In genomic region chr19:46815833-46816627, GRCh38 we compare ENCODE assay signal across 19 cellular contexts. TPM values are rescaled to one million over a fixed set of nuclear protein-coding genes. Genes with fewer than 3 reads are reported as not detected.
DNase-seq lines count a peak whose midpoint lies in the region; ATAC-seq, FAIRE-seq and TF ChIP-seq lines count a peak whose summit lies in the region.
"Had no signal": no experiment of that assay in that cellular context is flagged by ENCODE, and none has a peak within 500 bp of the region (broad histone marks: within the 10 kb centered on the region; RNA-seq: fewer than 3 reads in every experiment).

No MANE protein-coding gene starts in this region.

- no peak overlapping the region for H2BK5ac ChIP-seq in H1 (ENCODE audit: low read depth, low read length)

- no peak overlapping the region for H4K5ac ChIP-seq in H1 (ENCODE audit: insufficient read length, low read depth, low read length)

- H2BK20ac ChIP-seq in H1 (ENCODE audit: low read length): no peak overlapping the region

- no peak for FAIRE-seq in H1 (lab: Jason Lieb, UNC)
- FAIRE-seq: GM19239, HTR-8/SVneo had no signal

- H3K23ac ChIP-seq in H1 (ENCODE audit: insufficient read length): no peak overlapping the region

- no peak overlapping the region for H2AK5ac ChIP-seq in H1 (ENCODE audit: low read depth, low read length)

- H4K8ac ChIP-seq in H1 (ENCODE audit: extremely low read depth, insufficient read depth, low read length): peak overlapping the region; percentile 53

- no peak overlapping the region for H3K18ac ChIP-seq in H1 (ENCODE audit: extremely low read depth, low read length)

- H3K79me1 ChIP-seq in H1 (ENCODE audit: low read depth, low read length): no peaks in the 10 kb centered on the region

- 90% methylated on average over 17 of the region's 18 CpGs; no CpG with 5 or more reads in 1 of the 2 experiments for WGBS in H1 (ENCODE audit: extremely low coverage in 1 of 2, insufficient coverage in 1 of 2, insufficient read length in 1 of 2, insufficient replicate concordance in 2 of 2, low coverage in 1 of 2, low lambda C conversion rate in 2 of 2, missing lambda C conversion rate in 1 of 2), 2 experiments

- no peaks in the 10 kb centered on the region for H4K20me1 ChIP-seq in H1 (replicated peaks in 1 of 2; ENCODE audit: control insufficient read depth in 1 of 2, insufficient read depth in 2 of 2, low read length in 2 of 2)

- no peak overlapping the region for H3K14ac ChIP-seq in H1 (ENCODE audit: insufficient read length)

- no peak for TF ChIP-seq POLR2A in H1 (IDR thresholded peaks at IDR 0.05; ENCODE audit: control extremely low read depth in 1 of 2, low read depth in 2 of 2, low read length in 2 of 2)

- ATAC-seq in GM21423 (IDR thresholded peaks at IDR 0.05; ENCODE audit: unreplicated experiment) (no peak), GM18520 (IDR thresholded peaks at IDR 0.05; ENCODE audit: unreplicated experiment) (no peak)
- ATAC-seq: PC-3 had no signal

- no peak overlapping the region for H3K4me2 ChIP-seq in H1 (ENCODE audit: insufficient read depth in 1 of 2, low read depth in 2 of 2, low read length in 2 of 2)

- POLR2A ChIA-PET in H1 (lab: Charles Lee; ENCODE audit: partially characterized antibody) (interaction anchor here (0.6 to 1.4 kb wide), 5 partner anchors 11 to 47 kb away, joined by 3 to 4 read pairs (median 4); partner anchors contain the start of gene SLC1A5), GM10248 (lab: Yijun Ruan, JAX) (no interaction called here)

- H3K27ac ChIP-seq in H1 (ENCODE audit: low read depth, low read length): no peak overlapping the region
- H3K27ac ChIP-seq: 22Rv1, SJCRH30 had no signal

- no peak for TF ChIP-seq EP300 in H1 (IDR thresholded peaks at IDR 0.05; ENCODE audit: borderline replicate concordance in 1 of 2, low read depth in 2 of 2, low read length in 2 of 2)

- H3K36me3 ChIP-seq in H7 (replicated peaks; ENCODE audit: control insufficient read depth, insufficient read depth, low read length): no peaks in the 10 kb centered on the region
- no peaks in the 10 kb centered on the region for H3K36me3 ChIP-seq in H1 (ENCODE audit: control insufficient read depth in 2 of 4, insufficient read depth in 4 of 4, low read length in 3 of 4)
- H3K36me3 ChIP-seq: SJCRH30 had no signal

- H3K56ac ChIP-seq in H1 (replicated peaks; ENCODE audit: insufficient read length, low read depth, low read length): no peak overlapping the region

- DNase-seq in NCI-H82 (lab: John Stamatoyannopoulos, UW) (peak; percentile 56), NCI-H82 treated with DMSO at 0.1 percent for 48 hours (lab: John Stamatoyannopoulos, UW; ENCODE audit: unreplicated experiment) (no peak), H7 (peak; percentile 17), NCI-H2171 treated with DMSO at 0.1 percent for 48 hours (lab: John Stamatoyannopoulos, UW) (peak; percentile 97), H1 (ENCODE audit: low read depth in 1 of 2, low spot score in 2 of 2) (no peak), GM10248 (ENCODE audit: extremely low spot score) (no peak)
- DNase-seq: DMS153, H9, NCI-H1417 treated with DMSO at 0.1 percent for 48 hours, NCI-H2081, NCI-H2227 treated with DMSO at 0.1 percent for 48 hours, NCI-H526 treated with DMSO at 0.1 percent for 48 hours, PC-3, SJCRH30 had no signal

- no peak overlapping the region for H3K4me3 ChIP-seq in H7 (ENCODE audit: insufficient read depth, low read depth, low read length)
- H3K4me3 ChIP-seq in H1 (ENCODE audit: extremely low read depth in 1 of 4, insufficient read depth in 2 of 4, low read depth in 3 of 4, low read length in 4 of 4): no peak overlapping the region
- H3K4me3 ChIP-seq: SJCRH30 had no signal

- H3K27me3 ChIP-seq in H7 (ENCODE audit: control insufficient read depth, insufficient read depth, low read length) (no peaks in the 10 kb centered on the region), H1 (replicated peaks in 1 of 4; ENCODE audit: control insufficient read depth in 3 of 4, extremely low read depth in 1 of 4, insufficient read depth in 3 of 4, low read length in 3 of 4) (no peaks in the 10 kb centered on the region)
- H3K27me3 ChIP-seq: SJCRH30 had no signal

- no peak overlapping the region for H4K91ac ChIP-seq in H1 (replicated peaks; ENCODE audit: insufficient read length, low read length)

- H2BK12ac ChIP-seq in H1 (ENCODE audit: low read depth, low read length): no peak overlapping the region

- H3K9ac ChIP-seq in H1 (replicated peaks in 1 of 4; ENCODE audit: extremely low read depth in 1 of 4, low read depth in 3 of 4, low read length in 3 of 4): no peak overlapping the region

- no peak overlapping the region for H2BK120ac ChIP-seq in H1 (replicated peaks; ENCODE audit: low read depth, low read length)

- H3K23me2 ChIP-seq in H1 (ENCODE audit: low read depth, low read length): no peaks in the 10 kb centered on the region; the same call in 1 of the 2 replicates

- CTCF ChIA-PET in H1 (lab: Charles Lee; ENCODE audit: partially characterized antibody): interaction anchor here (0.7 to 1.7 kb wide), 4 partner anchors 10 to 64 kb away, joined by 3 to 4 read pairs (median 3); no protein-coding TSS in a partner anchor
- CTCF ChIA-PET in GM10248 (lab: Yijun Ruan, JAX): interaction anchor here (0.7 to 2.2 kb wide), 2 partner anchors 24 to 62 kb away, joined by 4 to 10 read pairs; no protein-coding TSS in a partner anchor

- no peak for TF ChIP-seq RAD21 in H1 (IDR thresholded peaks at IDR 0.05 in 1 of 2, conservative IDR thresholded peaks at IDR 0.05 in 1 of 2; ENCODE audit: low read depth in 2 of 2, low read length in 2 of 2)

- H3K79me2 ChIP-seq in H1 (ENCODE audit: control insufficient read depth in 1 of 2, insufficient read depth in 2 of 2, low read length in 2 of 2): no peaks in the 10 kb centered on the region

- H2BK15ac ChIP-seq in H1 (ENCODE audit: low read length): no peak overlapping the region

- H3K4ac ChIP-seq in H1 (replicated peaks; ENCODE audit: insufficient read length, low read depth, low read length): no peak overlapping the region

- H2AFZ ChIP-seq in H1 (ENCODE audit: low read length): no peak overlapping the region

- H3K9me3 ChIP-seq in H1 (ENCODE audit: insufficient read depth in 2 of 2, low read depth in 1 of 2, low read length in 1 of 2): no peaks in the 10 kb centered on the region
- H3K9me3 ChIP-seq: SJCRH30 had no signal

- H3K4me1 ChIP-seq in H1 (replicated peaks in 1 of 4; ENCODE audit: control insufficient read depth in 3 of 4, insufficient read depth in 4 of 4, low read length in 3 of 4): peaks cover 0 to 4% (median 1%) of the 10 kb centered on the region in 4 experiments; a peak in 1 of 7 replicates

- TF ChIP-seq CTCF in H1 (IDR thresholded peaks at IDR 0.05; ENCODE audit: control extremely low read depth in 1 of 3, insufficient read depth in 1 of 3, low read depth in 1 of 3, low read length in 3 of 3): no peak
- no peak for TF ChIP-seq CTCF in GM10248 (IDR thresholded peaks at IDR 0.05; ENCODE audit: control extremely low read depth, extremely low read depth, low read depth, missing control alignments)

TF ChIP-seq in H1, 55 proteins besides CTCF, POLR2A, EP300 and RAD21:
- TF ChIP-seq CBX5 (IDR thresholded peaks at IDR 0.05; ENCODE audit: low read depth, low read length) (no peak), MAFK (IDR thresholded peaks at IDR 0.05; ENCODE audit: low read depth, low read length) (no peak), CHD2 (IDR thresholded peaks at IDR 0.05; ENCODE audit: low read length) (no peak), POLR2AphosphoS5 (IDR thresholded peaks at IDR 0.05; ENCODE audit: low read depth, low read length) (no peak), GABPA (IDR thresholded peaks at IDR 0.05; ENCODE audit: borderline replicate concordance, insufficient read depth, low read length) (no peak), USF2 (IDR thresholded peaks at IDR 0.05; ENCODE audit: low read length) (no peak)

RNA-seq across cellular contexts. Expression of gene SLC1A5, which starts 27.6 kb away (rescaled TPM):
- 156 and 203 TPM in 2 replicates for total RNA-seq in H7 (2014; rRNA removed; shearing (Covaris generic))
- total RNA-seq in H1 (2021; fragmentation: NEBNext Ultra II Directional; extraction: Animal tissue kit (Norgen Biotek cat#: 25700)): 290 and 291 TPM in 2 replicates
- 351 and 475 TPM in 2 replicates for polyA plus RNA-seq in H1 (2011; rRNA removed)
- polyA plus RNA-seq in H1 (2011; cell fraction: cytosol; rRNA removed): 305 TPM
- 293 TPM for polyA plus RNA-seq in H1 (2011; cell fraction: nucleus; rRNA removed)
- 192 to 294 TPM (median 290 TPM) in 4 replicates for polyA plus RNA-seq in H1 (2012, experiment 1 of 2)
- 364 TPM for polyA plus RNA-seq in H1 (2012, experiment 2 of 2)
- polyA plus RNA-seq in H1 (2013, experiment 1 of 2): 328 TPM
- 322 TPM for polyA plus RNA-seq in H1 (2013, experiment 2 of 2)
- 271 and 323 TPM in 2 replicates for polyA minus RNA-seq in H1 (2011; rRNA and poly(A)+ RNA removed)
- polyA minus RNA-seq in H1 (2011; cell fraction: cytosol; rRNA and poly(A)+ RNA removed): 153 TPM
- polyA minus RNA-seq in H1 (2011; cell fraction: nucleus; rRNA and poly(A)+ RNA removed): 89.0 TPM

RNA-seq across cellular contexts. Expression of gene AP2S1, which starts 34.6 kb away (rescaled TPM):
- total RNA-seq in H7 (2014; rRNA removed; shearing (Covaris generic)): 266 and 318 TPM in 2 replicates
- 195 and 205 TPM in 2 replicates for total RNA-seq in H1 (2021; fragmentation: NEBNext Ultra II Directional; extraction: Animal tissue kit (Norgen Biotek cat#: 25700))
- 211 and 314 TPM in 2 replicates for polyA plus RNA-seq in H1 (2011; rRNA removed)
- 183 TPM for polyA plus RNA-seq in H1 (2011; cell fraction: cytosol; rRNA removed)
- polyA plus RNA-seq in H1 (2011; cell fraction: nucleus; rRNA removed): 172 TPM
- 204 to 246 TPM (median 221 TPM) in 4 replicates for polyA plus RNA-seq in H1 (2012, experiment 1 of 2)
- 496 TPM for polyA plus RNA-seq in H1 (2012, experiment 2 of 2)
- polyA plus RNA-seq in H1 (2013, experiment 1 of 2): 196 TPM
- 195 TPM for polyA plus RNA-seq in H1 (2013, experiment 2 of 2)
- 50.4 and 60.7 TPM in 2 replicates for polyA minus RNA-seq in H1 (2011; rRNA and poly(A)+ RNA removed)
- 76.3 TPM for polyA minus RNA-seq in H1 (2011; cell fraction: cytosol; rRNA and poly(A)+ RNA removed)
- 54.4 TPM for polyA minus RNA-seq in H1 (2011; cell fraction: nucleus; rRNA and poly(A)+ RNA removed)

RNA-seq across cellular contexts. Expression of gene ARHGAP35, which starts 44.8 kb away (rescaled TPM):
- 23.3 and 26.9 TPM in 2 replicates for total RNA-seq in H7 (2014; rRNA removed; shearing (Covaris generic))
- total RNA-seq in H1 (2021; fragmentation: NEBNext Ultra II Directional; extraction: Animal tissue kit (Norgen Biotek cat#: 25700)): 62.2 and 64.5 TPM in 2 replicates
- polyA plus RNA-seq in H1 (2011; rRNA removed): 29.7 and 32.0 TPM in 2 replicates
- 20.2 TPM for polyA plus RNA-seq in H1 (2011; cell fraction: cytosol; rRNA removed)
- polyA plus RNA-seq in H1 (2011; cell fraction: nucleus; rRNA removed): 32.5 TPM
- polyA plus RNA-seq in H1 (2012, experiment 1 of 2): 30.6 to 36.0 TPM (median 33.4 TPM) in 4 replicates
- polyA plus RNA-seq in H1 (2012, experiment 2 of 2): 4.1 TPM
- 33.6 TPM for polyA plus RNA-seq in H1 (2013, experiment 1 of 2)
- 30.9 TPM for polyA plus RNA-seq in H1 (2013, experiment 2 of 2)
- polyA minus RNA-seq in H1 (2011; rRNA and poly(A)+ RNA removed): 60.3 and 66.3 TPM in 2 replicates
- polyA minus RNA-seq in H1 (2011; cell fraction: cytosol; rRNA and poly(A)+ RNA removed): 34.9 TPM
- 78.8 TPM for polyA minus RNA-seq in H1 (2011; cell fraction: nucleus; rRNA and poly(A)+ RNA removed)

Comparison
In these comparisons a context has a peak if more than half of its experiments do, and no peak if none do; other contexts are left out.
1. DNase-seq: peak in NCI-H82 (single experiment), H7 (single experiment) and NCI-H2171 treated with DMSO at 0.1 percent for 48 hours (single experiment); none in NCI-H82 treated with DMSO at 0.1 percent for 48 hours (single experiment), H1 (0 of 2) and GM10248 (single experiment).